18 cellular contexts compared by ENCODE assay signal in genomic region chr22:24097961-24098391, GRCh38.
"Had no signal": no experiment of that assay in that cellular context is flagged by ENCODE, and none has a peak within 500 bp of the region (broad histone marks: within the 10 kb centered on the region; RNA-seq: fewer than 3 reads in every experiment).

No MANE protein-coding gene starts in this region.

- H3K27ac ChIP-seq: esophagus squamous epithelium, gastroesophageal sphincter, left ventricle myocardium inferior, lower lobe of right lung, parathyroid adenoma, psoas muscle, testis, transverse colon had no signal

- H3K9me3 ChIP-seq: esophagus squamous epithelium, gastroesophageal sphincter, left ventricle myocardium inferior, lower lobe of right lung, psoas muscle, testis, transverse colon had no signal

- ATAC-seq: gastroesophageal sphincter, left cardiac atrium, lower lobe of right lung, psoas muscle had no signal

- H3K4me1 ChIP-seq: esophagus squamous epithelium, gastroesophageal sphincter, lower lobe of right lung, parathyroid adenoma, psoas muscle, testis, transverse colon had no signal

- DNase-seq: esophagus squamous epithelium; foreskin fibroblast; glutamatergic neuron; immature natural killer cell; left cardiac atrium; left ventricle myocardium inferior; lower lobe of right lung; mesenchymal stem cell; naive B cell; psoas muscle; retina; small intestine; stimulated activated CD4-positive, alpha-beta T cell treated with anti-CD3 and anti-CD28 coated beads, Interleukin-2, amount 100 ng/mL, for 48 hours; stimulated activated naive CD4-positive, alpha-beta T cell treated with Interleukin-2 at 50 U/mL for 16 hours; testis; transverse colon had no signal

- H3K4me3 ChIP-seq: esophagus squamous epithelium, gastroesophageal sphincter, left ventricle myocardium inferior, lower lobe of right lung, psoas muscle, testis, transverse colon had no signal

- H3K27me3 ChIP-seq: esophagus squamous epithelium, gastroesophageal sphincter, testis, transverse colon had no signal
